Comparison of ENCODE assay signal across 8 cellular contexts in the genomic region with DNA sequence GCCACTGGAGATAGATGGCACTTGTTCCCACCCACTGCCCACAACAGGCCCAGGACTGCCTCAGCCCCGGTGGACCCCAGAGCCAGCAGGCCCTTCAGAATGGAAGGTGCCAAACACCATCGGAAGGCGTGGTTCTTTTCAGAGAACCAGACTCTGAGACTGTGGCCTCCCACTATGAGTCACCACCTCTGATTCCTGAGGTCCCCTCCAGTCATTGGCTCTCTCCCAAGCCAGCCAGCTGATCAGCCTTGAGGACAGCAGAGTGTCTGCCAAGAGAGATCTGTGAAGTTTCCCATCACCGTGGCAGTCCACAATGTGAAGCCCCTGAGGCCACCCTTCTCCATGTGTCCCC.
A peak's percentile ranks its signal among the peaks of the same experiment; 100 is the strongest.
DNase-seq lines count a peak whose midpoint lies in the region; ATAC-seq and TF ChIP-seq lines count a peak whose summit lies in the region.

No MANE protein-coding gene starts in this region.

- no peak overlapping the region for H2AFZ ChIP-seq in DND-41 (ENCODE audit: low read depth, low read length)
- no peak overlapping the region for H2AFZ ChIP-seq in MM.1S (ENCODE audit: low read length)

- H3K4me1 ChIP-seq in DND-41 (ENCODE audit: insufficient read depth, low read length) (no peaks in the 10 kb centered on the region), mucosa of rectum (ENCODE audit: control insufficient read depth in 2 of 2, insufficient read depth in 2 of 2, low read length in 2 of 2) (peaks cover 29 to 39% of the 10 kb centered on the region in 2 donors), MM.1S (ENCODE audit: low read length) (peaks cover 10% of the 10 kb centered on the region)

- no peak for TF ChIP-seq CTCF in DND-41 (IDR thresholded peaks at IDR 0.05; ENCODE audit: borderline replicate concordance, extremely low read depth, low read length, poor library complexity, severe bottlenecking)
- TF ChIP-seq CTCF in MM.1S (IDR thresholded peaks at IDR 0.05; ENCODE audit: low read length), result no peak

- H3K9me2 ChIP-seq in MM.1S (replicated peaks; ENCODE audit: insufficient read depth, low read length), result no peaks in the 10 kb centered on the region

- no peaks in the 10 kb centered on the region for H3F3A ChIP-seq in MM.1S (ENCODE audit: insufficient read depth, low read length)

- DNase-seq in DND-41, result peak; percentile 35
- peak; percentile 24 for DNase-seq in effector CD4-positive, alpha-beta T cell
- no peak for DNase-seq in MM.1S
- no peak for DNase-seq in NCI-H510A treated with DMSO at 0.1 percent for 48 hours (lab: John Stamatoyannopoulos, UW)

- ATAC-seq in DND-41 (ENCODE audit: insufficient read depth, low read depth) (peak; percentile 81), GM21360 (IDR thresholded peaks at IDR 0.05; ENCODE audit: unreplicated experiment) (peak; percentile 72), HG03442 (IDR thresholded peaks at IDR 0.05; ENCODE audit: unreplicated experiment) (peak; percentile 92), SK-N-SH treated with all-trans-retinoic acid at 6 μM for 48 hours (peak; percentile 92)

- H3K27ac ChIP-seq in DND-41 (ENCODE audit: low read length), result no peak overlapping the region
- peak overlapping the region; percentile 15 to 33 for H3K27ac ChIP-seq in mucosa of rectum (ENCODE audit: low read depth in 2 of 2, low read length in 2 of 2)
- H3K27ac ChIP-seq in MM.1S (ENCODE audit: low read length), result no peak overlapping the region

- H3K9ac ChIP-seq in DND-41 (ENCODE audit: low read depth, low read length) (no peak overlapping the region), mucosa of rectum (ENCODE audit: low read depth in 1 of 2, low read length in 2 of 2) (no peak overlapping the region), MM.1S (ENCODE audit: low read length) (no peak overlapping the region)

- H3K9me3 ChIP-seq in DND-41 (ENCODE audit: insufficient read depth, low read length, severe bottlenecking) (no peaks in the 10 kb centered on the region), mucosa of rectum (ENCODE audit: control insufficient read depth in 2 of 2, low read length in 2 of 2) (no peaks in the 10 kb centered on the region), MM.1S (replicated peaks; ENCODE audit: insufficient read depth, low read length) (no peaks in the 10 kb centered on the region)

- H3K27me3 ChIP-seq in DND-41 (ENCODE audit: insufficient read depth, low read length, poor library complexity), result no peaks in the 10 kb centered on the region
- no peaks in the 10 kb centered on the region for H3K27me3 ChIP-seq in mucosa of rectum (ENCODE audit: control insufficient read depth in 2 of 2, insufficient read depth in 2 of 2, low read length in 2 of 2)
- no peaks in the 10 kb centered on the region for H3K27me3 ChIP-seq in MM.1S (replicated peaks; ENCODE audit: insufficient read depth, low read length)

- H4K20me1 ChIP-seq in DND-41 (ENCODE audit: insufficient read depth, low read length) (no peaks in the 10 kb centered on the region), MM.1S (ENCODE audit: insufficient read depth, low read length) (no peaks in the 10 kb centered on the region)

- H3K4me2 ChIP-seq in DND-41 (ENCODE audit: insufficient read depth, low read length), result no peak overlapping the region
- H3K4me2 ChIP-seq in MM.1S (ENCODE audit: low read depth, low read length), result no peak overlapping the region

- H3K4me3 ChIP-seq in DND-41 (ENCODE audit: low read depth in 1 of 2, low read length in 2 of 2), result no peak overlapping the region
- H3K4me3 ChIP-seq in mucosa of rectum (ENCODE audit: low read length in 2 of 2), result no peak overlapping the region
- H3K4me3 ChIP-seq in MM.1S (ENCODE audit: low read length), result no peak overlapping the region

- H3K79me2 ChIP-seq in DND-41 (ENCODE audit: insufficient read depth, low read length) (no peaks in the 10 kb centered on the region), MM.1S (ENCODE audit: low read length) (no peaks in the 10 kb centered on the region)

- H3K36me3 ChIP-seq in DND-41 (ENCODE audit: insufficient read depth, low read length) (no peaks in the 10 kb centered on the region), mucosa of rectum (ENCODE audit: control insufficient read depth in 2 of 2, insufficient read depth in 2 of 2, low read length in 2 of 2) (no peaks in the 10 kb centered on the region), MM.1S (replicated peaks; ENCODE audit: insufficient read depth, low read length) (no peaks in the 10 kb centered on the region)

TF ChIP-seq in SK-N-SH treated with all-trans-retinoic acid at 6 μM for 48 hours, 23 proteins besides CTCF, POLR2A, EP300 and RAD21:
- TF ChIP-seq GLIS3 (CRISPR knock-in tag; IDR thresholded peaks at IDR 0.05) (no peak), ESRRG (CRISPR knock-in tag; IDR thresholded peaks at IDR 0.05) (no peak), ZNF70 (CRISPR knock-in tag; IDR thresholded peaks at IDR 0.05) (no peak), ARNTL (CRISPR knock-in tag; IDR thresholded peaks at IDR 0.05; ENCODE audit: borderline replicate concordance, low read depth) (no peak), SNAI2 (CRISPR knock-in tag; IDR thresholded peaks at IDR 0.05) (no peak), ZNF565 (CRISPR knock-in tag; conservative IDR thresholded peaks at IDR 0.05; ENCODE audit: low read depth) (no peak), OSR1 (CRISPR knock-in tag; IDR thresholded peaks at IDR 0.05) (no peak)
- TF ChIP-seq, protein P1, sequence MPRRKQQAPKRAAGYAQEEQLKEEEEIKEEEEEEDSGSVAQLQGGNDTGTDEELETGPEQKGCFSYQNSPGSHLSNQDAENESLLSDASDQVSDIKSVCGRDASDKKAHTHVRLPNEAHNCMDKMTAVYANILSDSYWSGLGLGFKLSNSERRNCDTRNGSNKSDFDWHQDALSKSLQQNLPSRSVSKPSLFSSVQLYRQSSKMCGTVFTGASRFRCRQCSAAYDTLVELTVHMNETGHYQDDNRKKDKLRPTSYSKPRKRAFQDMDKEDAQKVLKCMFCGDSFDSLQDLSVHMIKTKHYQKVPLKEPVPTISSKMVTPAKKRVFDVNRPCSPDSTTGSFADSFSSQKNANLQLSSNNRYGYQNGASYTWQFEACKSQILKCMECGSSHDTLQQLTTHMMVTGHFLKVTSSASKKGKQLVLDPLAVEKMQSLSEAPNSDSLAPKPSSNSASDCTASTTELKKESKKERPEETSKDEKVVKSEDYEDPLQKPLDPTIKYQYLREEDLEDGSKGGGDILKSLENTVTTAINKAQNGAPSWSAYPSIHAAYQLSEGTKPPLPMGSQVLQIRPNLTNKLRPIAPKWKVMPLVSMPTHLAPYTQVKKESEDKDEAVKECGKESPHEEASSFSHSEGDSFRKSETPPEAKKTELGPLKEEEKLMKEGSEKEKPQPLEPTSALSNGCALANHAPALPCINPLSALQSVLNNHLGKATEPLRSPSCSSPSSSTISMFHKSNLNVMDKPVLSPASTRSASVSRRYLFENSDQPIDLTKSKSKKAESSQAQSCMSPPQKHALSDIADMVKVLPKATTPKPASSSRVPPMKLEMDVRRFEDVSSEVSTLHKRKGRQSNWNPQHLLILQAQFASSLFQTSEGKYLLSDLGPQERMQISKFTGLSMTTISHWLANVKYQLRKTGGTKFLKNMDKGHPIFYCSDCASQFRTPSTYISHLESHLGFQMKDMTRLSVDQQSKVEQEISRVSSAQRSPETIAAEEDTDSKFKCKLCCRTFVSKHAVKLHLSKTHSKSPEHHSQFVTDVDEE (CRISPR knock-in tag; IDR thresholded peaks at IDR 0.05), result no peak
- TF ChIP-seq, protein P2, sequence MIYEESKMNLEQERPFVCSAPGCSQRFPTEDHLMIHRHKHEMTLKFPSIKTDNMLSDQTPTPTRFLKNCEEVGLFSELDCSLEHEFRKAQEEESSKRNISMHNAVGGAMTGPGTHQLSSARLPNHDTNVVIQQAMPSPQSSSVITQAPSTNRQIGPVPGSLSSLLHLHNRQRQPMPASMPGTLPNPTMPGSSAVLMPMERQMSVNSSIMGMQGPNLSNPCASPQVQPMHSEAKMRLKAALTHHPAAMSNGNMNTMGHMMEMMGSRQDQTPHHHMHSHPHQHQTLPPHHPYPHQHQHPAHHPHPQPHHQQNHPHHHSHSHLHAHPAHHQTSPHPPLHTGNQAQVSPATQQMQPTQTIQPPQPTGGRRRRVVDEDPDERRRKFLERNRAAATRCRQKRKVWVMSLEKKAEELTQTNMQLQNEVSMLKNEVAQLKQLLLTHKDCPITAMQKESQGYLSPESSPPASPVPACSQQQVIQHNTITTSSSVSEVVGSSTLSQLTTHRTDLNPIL (CRISPR knock-in tag; IDR thresholded peaks at IDR 0.05; ENCODE audit: low read depth), result no peak

Comparison
In these comparisons a context has a peak if more than half of its experiments do, and no peak if none do; other contexts are left out.
1. DNase-seq: peak in DND-41 (single experiment) and effector CD4-positive, alpha-beta T cell (single experiment); none in MM.1S (single experiment) and NCI-H510A treated with DMSO at 0.1 percent for 48 hours (single experiment).
2. H3K27ac ChIP-seq: peak in mucosa of rectum (2 of 2); none in DND-41 (single experiment) and MM.1S (single experiment).
3. Peak in every context shown above with its lines, with median percentiles within 50 percentile points of each other: ATAC-seq.